In genomic region chr6:158938811-158939254, GRCh38 we compare ENCODE assay signal across 8 cellular contexts.
DNase-seq lines count a peak whose midpoint lies in the region; ATAC-seq and TF ChIP-seq lines count a peak whose summit lies in the region.

No MANE protein-coding gene starts in this region.

- peak; percentile 71 for DNase-seq in activated effector memory CD4-positive, alpha-beta T cell treated with anti-CD3 and anti-CD28 coated beads, Interleukin-2, amount 50 U/mL, for 16 hours
- DNase-seq in activated effector memory CD4-positive, alpha-beta T cell treated with Interleukin-2 at 50 U/mL for 16 hours: no peak
- no peak for DNase-seq in activated naive CD8-positive, alpha-beta T cell treated with anti-CD3 and anti-CD28 coated beads, Interleukin-2, amount 10 ng/mL, durations not matched to agents 7 days and 5 days
- no peak for DNase-seq in lung (ENCODE audit: low spot score)

- H3K36me3 ChIP-seq in lung (ENCODE audit: control insufficient read depth in 2 of 2, insufficient read depth in 2 of 2, low read length in 2 of 2): no peaks in the 10 kb centered on the region
- H3K36me3 ChIP-seq in urinary bladder (ENCODE audit: insufficient read depth): no peaks in the 10 kb centered on the region

- no peaks in the 10 kb centered on the region for H3K27me3 ChIP-seq in lung (ENCODE audit: control insufficient read depth, insufficient read depth)

- H3K4me3 ChIP-seq in lung: no peak overlapping the region
- H3K4me3 ChIP-seq in urinary bladder (ENCODE audit: low read depth, low read length): peak overlapping the region; percentile 7

- whole genome bisulfite sequencing in lung, 2 donors: 29 to 52% methylated on average over 23 of the region's 23 CpGs
- WGBS in urinary bladder: 45% methylated on average over 23 of the region's 23 CpGs

- peak; percentile 61 for ATAC-seq in activated naive CD8-positive, alpha-beta T cell treated with anti-CD3 and anti-CD28 coated beads, Interleukin-2, amount 10 ng/mL, durations not matched to agents 7 days and 5 days (ENCODE audit: low read depth)
- ATAC-seq in lung (ENCODE audit: insufficient read depth, low FRiP score): peak; percentile 71
- ATAC-seq in GM19035 (IDR thresholded peaks at IDR 0.05; ENCODE audit: unreplicated experiment): no peak
- no peak for ATAC-seq in GM19397 (IDR thresholded peaks at IDR 0.05; ENCODE audit: unreplicated experiment)
- no peak for ATAC-seq in HG03135 (IDR thresholded peaks at IDR 0.05; ENCODE audit: unreplicated experiment)

- H3K4me1 ChIP-seq in lung (ENCODE audit: control insufficient read depth in 2 of 2, insufficient read depth in 2 of 2, low read length in 2 of 2) (peaks cover 0 to 8% of the 10 kb centered on the region in 2 donors), urinary bladder (ENCODE audit: insufficient read depth) (no peaks in the 10 kb centered on the region)

- POLR2A ChIA-PET in activated naive CD8-positive, alpha-beta T cell treated with anti-CD3 and anti-CD28 coated beads, Interleukin-2, amount 10 ng/mL, durations not matched to agents 7 days and 5 days (lab: Charles Lee): no interaction called here

- H3K9me3 ChIP-seq in lung (ENCODE audit: control insufficient read depth in 2 of 2, insufficient read depth in 1 of 2, low read length in 1 of 2): no peaks in the 10 kb centered on the region

- no peak for TF ChIP-seq CTCF in lung (IDR thresholded peaks at IDR 0.05; ENCODE audit: control extremely low read depth, extremely low read depth)

- peaks cover 7% of the 10 kb centered on the region for H3K4me1 Mint-ChIP-seq in activated naive CD8-positive, alpha-beta T cell treated with anti-CD3 and anti-CD28 coated beads, Interleukin-2, amount 10 ng/mL, durations not matched to agents 7 days and 5 days

- H3K36me3 Mint-ChIP-seq in activated naive CD8-positive, alpha-beta T cell treated with anti-CD3 and anti-CD28 coated beads, Interleukin-2, amount 10 ng/mL, durations not matched to agents 7 days and 5 days: no peaks in the 10 kb centered on the region

- H3K27me3 Mint-ChIP-seq in activated naive CD8-positive, alpha-beta T cell treated with anti-CD3 and anti-CD28 coated beads, Interleukin-2, amount 10 ng/mL, durations not matched to agents 7 days and 5 days: peaks cover 12% of the 10 kb centered on the region

- peak overlapping the region; percentile 78 for H3K4me3 Mint-ChIP-seq in activated naive CD8-positive, alpha-beta T cell treated with anti-CD3 and anti-CD28 coated beads, Interleukin-2, amount 10 ng/mL, durations not matched to agents 7 days and 5 days

- H3K27ac ChIP-seq in lung (ENCODE audit: low read depth in 1 of 2, low read length in 1 of 2) (no peak overlapping the region), urinary bladder (ENCODE audit: low read depth) (peak overlapping the region; percentile 49)

- peaks cover 5% of the 10 kb centered on the region for H3K9me3 Mint-ChIP-seq in activated naive CD8-positive, alpha-beta T cell treated with anti-CD3 and anti-CD28 coated beads, Interleukin-2, amount 10 ng/mL, durations not matched to agents 7 days and 5 days

- H3K27ac Mint-ChIP-seq in activated naive CD8-positive, alpha-beta T cell treated with anti-CD3 and anti-CD28 coated beads, Interleukin-2, amount 10 ng/mL, durations not matched to agents 7 days and 5 days: no peak overlapping the region

Comparison
In these comparisons a context has a peak if more than half of its experiments do, and no peak if none do; other contexts are left out.
1. ATAC-seq: peak in activated naive CD8-positive, alpha-beta T cell treated with anti-CD3 and anti-CD28 coated beads, Interleukin-2, amount 10 ng/mL, durations not matched to agents 7 days and 5 days (single experiment) and lung (single experiment); none in GM19035 (single experiment), GM19397 (single experiment) and HG03135 (single experiment).